17 cellular contexts compared by ENCODE assay signal in genomic region chr13:98299243-98299953, GRCh38.
DNase-seq lines count a peak whose midpoint lies in the region; ATAC-seq and TF ChIP-seq lines count a peak whose summit lies in the region.
"Had no signal": no experiment of that assay in that cellular context is flagged by ENCODE, and none has a peak within 500 bp of the region (broad histone marks: within the 10 kb centered on the region; RNA-seq: fewer than 3 reads in every experiment).

No MANE protein-coding gene starts in this region.

- no peaks in the 10 kb centered on the region for H3K9me3 ChIP-seq in SJSA1 (replicated peaks)
- no peaks in the 10 kb centered on the region for H3K9me3 ChIP-seq in muscle layer of colon (ENCODE audit: low read length)
- H3K9me3 ChIP-seq in transverse colon = no peaks in the 10 kb centered on the region
- H3K9me3 ChIP-seq in psoas muscle = no peaks in the 10 kb centered on the region
- H3K9me3 ChIP-seq in HAP-1 = no peaks in the 10 kb centered on the region
- H3K9me3 ChIP-seq: Caco-2 had no signal

- no peaks in the 10 kb centered on the region for H3K36me3 ChIP-seq in SJSA1
- no peaks in the 10 kb centered on the region for H3K36me3 ChIP-seq in muscle layer of colon (ENCODE audit: insufficient read depth, low read length)
- no peaks in the 10 kb centered on the region for H3K36me3 ChIP-seq in transverse colon
- H3K36me3 ChIP-seq in psoas muscle (ENCODE audit: insufficient read depth in 1 of 2, low read depth in 1 of 2) = no peaks in the 10 kb centered on the region
- H3K36me3 ChIP-seq in HAP-1 (replicated peaks) = no peaks in the 10 kb centered on the region

- intact Hi-C loops in transverse colon (cut with DNase I; ENCODE audit: low total_unique reads) = no loop called here
- intact Hi-C loops in psoas muscle (cut with DNase I) = no loop called here

- DNase-seq in SJSA1 (ENCODE audit: low read depth in 1 of 2, low spot score in 2 of 2) (peak in 1 of 2 experiments; percentile 44), transverse colon (no peak), psoas muscle (no peak), NCI-H1930 (lab: John Stamatoyannopoulos, UW) (no peak), iPS-NIHi7 (ENCODE audit: extremely low spot score) (no peak), HAP-1 (ENCODE audit: low spot score in 2 of 2) (no peak)
- DNase-seq: Caco-2, DMS153, H9, NCI-H1417, NCI-H187 treated with DMSO at 0.1 percent for 48 hours, NCI-H446, PC-3 had no signal

- H3K27me3 ChIP-seq in SJSA1 (replicated peaks) = no peaks in the 10 kb centered on the region
- no peaks in the 10 kb centered on the region for H3K27me3 ChIP-seq in muscle layer of colon (ENCODE audit: control insufficient read depth in 1 of 2, insufficient read depth in 2 of 2, low read length in 2 of 2)
- H3K27me3 ChIP-seq in transverse colon = no peaks in the 10 kb centered on the region
- no peaks in the 10 kb centered on the region for H3K27me3 ChIP-seq in psoas muscle (ENCODE audit: insufficient read depth in 3 of 3, low read length in 2 of 3)
- H3K27me3 ChIP-seq in HAP-1 (ENCODE audit: low read depth) = no peaks in the 10 kb centered on the region

- 33 to 63% methylated on average over 3 to 6 of the region's 6 CpGs for WGBS in transverse colon (ENCODE audit: low coverage in 1 of 2), 2 donors
- 69 to 77% (median 72%) methylated on average over 6 of the region's 6 CpGs for WGBS in psoas muscle, 3 donors

- H3K4me1 ChIP-seq in SJSA1 (replicated peaks) = peaks cover 66% of the 10 kb centered on the region
- peaks cover 56% of the 10 kb centered on the region for H3K4me1 ChIP-seq in muscle layer of colon (ENCODE audit: insufficient read depth, low read length)
- H3K4me1 ChIP-seq in transverse colon = peaks cover 24 to 46% (median 34%) of the 10 kb centered on the region in 4 donors
- H3K4me1 ChIP-seq in psoas muscle = peaks cover 3% of the 10 kb centered on the region
- peaks cover 7% of the 10 kb centered on the region for H3K4me1 ChIP-seq in HAP-1

- TF ChIP-seq CTCF in transverse colon (IDR thresholded peaks at IDR 0.05) (no peak), psoas muscle (IDR thresholded peaks at IDR 0.05) (no peak)

- no peak overlapping the region for H3K4me3 ChIP-seq in SJSA1
- no peak overlapping the region for H3K4me3 ChIP-seq in muscle layer of colon (ENCODE audit: low read depth in 1 of 2, low read length in 2 of 2)
- no peak overlapping the region for H3K4me3 ChIP-seq in transverse colon
- H3K4me3 ChIP-seq in psoas muscle = no peak overlapping the region
- H3K4me3 ChIP-seq in HAP-1 = no peak overlapping the region
- H3K4me3 ChIP-seq: K562 had no signal

- H3K27ac ChIP-seq in SJSA1 (peak overlapping the region; percentile 91), cingulate gyrus (ENCODE audit: low read depth, low read length) (peak overlapping the region; percentile 21), muscle layer of colon (ENCODE audit: low read depth, low read length) (peak overlapping the region; percentile 63), transverse colon (peak overlapping the region in 3 of 4 donors; percentile 26 to 72 (median 65)), psoas muscle (no peak overlapping the region)
- H3K27ac ChIP-seq: HL-60 had no signal

- ATAC-seq in psoas muscle = no peak
- ATAC-seq: K562, PC-3 had no signal

- in situ Hi-C loops in transverse colon (cut with MboI; ENCODE audit: low pct_ligation_motif_present in 1 of 4, low pct_unique_long_range_greater_than_20kb in 1 of 4, low sequenced_read_pairs in 3 of 4) = no loop called here
- in situ Hi-C loops in HAP-1 (cut with MboI; ENCODE audit: low sequenced_read_pairs) = no loop called here

- H3K9ac ChIP-seq in muscle layer of colon (ENCODE audit: low read length) = no peak overlapping the region

- no peak for TF ChIP-seq POLR2A in transverse colon (IDR thresholded peaks at IDR 0.05)

- TF ChIP-seq EP300 in transverse colon (IDR thresholded peaks at IDR 0.05; ENCODE audit: low read depth) = no peak
